Comparison of ENCODE assay signal across 9 cellular contexts in the genomic region with DNA sequence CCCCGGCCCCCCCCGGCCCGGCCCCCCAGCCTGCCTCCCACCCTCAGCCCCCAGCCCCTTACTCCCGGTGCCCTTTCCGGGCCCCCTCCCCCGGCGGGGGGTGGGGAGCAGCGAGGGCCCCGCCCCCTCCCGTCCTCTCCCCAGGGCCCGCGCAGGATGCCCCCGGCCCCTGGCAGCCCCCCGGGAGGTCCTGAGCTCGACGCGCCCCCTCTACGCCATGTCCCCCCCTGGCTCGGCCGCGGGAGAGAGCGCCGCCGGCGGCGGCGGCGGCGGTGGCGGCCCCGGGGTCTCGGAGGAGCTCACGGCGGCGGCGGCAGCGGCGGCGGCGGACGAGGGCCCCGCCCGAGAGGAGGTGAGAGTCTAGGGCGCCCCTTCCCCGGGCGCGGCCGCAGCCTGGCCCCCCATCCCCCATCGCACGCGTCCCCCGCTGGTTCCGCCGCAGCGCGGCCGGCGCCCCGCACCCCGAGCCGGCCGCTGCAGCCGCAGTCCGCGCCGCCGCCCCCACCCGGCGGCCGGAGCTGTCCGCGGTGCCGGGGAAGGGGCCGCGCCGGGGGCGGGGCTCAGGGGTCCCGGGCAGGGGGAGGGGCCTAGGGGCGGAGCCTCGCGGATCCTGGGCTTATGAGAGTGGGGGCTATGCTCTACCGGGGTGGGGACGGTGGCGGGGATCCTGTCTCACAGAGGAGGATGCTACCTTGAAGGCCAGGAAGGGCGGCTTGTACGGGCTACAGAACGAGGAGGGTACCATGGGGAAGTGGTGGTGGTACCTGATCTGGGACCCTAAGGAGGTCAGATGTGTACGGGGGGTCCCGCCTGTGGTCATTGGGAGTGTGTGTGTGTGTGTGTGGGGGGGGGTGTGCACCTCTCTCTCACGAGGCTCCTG. TPM values are rescaled to one million over a fixed set of nuclear protein-coding genes. Genes with fewer than 3 reads are reported as not detected.
DNase-seq lines count a peak whose midpoint lies in the region; ATAC-seq, FAIRE-seq and TF ChIP-seq lines count a peak whose summit lies in the region.
"Had no signal": no experiment of that assay in that cellular context is flagged by ENCODE, and none has a peak within 500 bp of the region (broad histone marks: within the 10 kb centered on the region; RNA-seq: fewer than 3 reads in every experiment).

No MANE protein-coding gene starts in this region.

- H3K27ac Mint-ChIP-seq in T-helper 17 cell: no peak overlapping the region

- ATAC-seq in Right ventricle myocardium superior (ENCODE audit: poor library complexity): no peak
- ATAC-seq in T-helper 17 cell: peak; percentile 13
- no peak for ATAC-seq in upper lobe of left lung (ENCODE audit: low FRiP score in 2 of 2)
- ATAC-seq in HG03280 (IDR thresholded peaks at IDR 0.05; ENCODE audit: unreplicated experiment): no peak

- peaks cover 11% of the 10 kb centered on the region for H3K36me3 Mint-ChIP-seq in T-helper 17 cell (ENCODE audit: low read depth)

- peaks cover 3% of the 10 kb centered on the region for H3K4me1 ChIP-seq in cardiac muscle cell (ENCODE audit: low read depth)
- H3K4me1 ChIP-seq in iPS-18a (ENCODE audit: control insufficient read depth, low read depth, low read length): peaks cover 22% of the 10 kb centered on the region
- peaks cover 8 to 17% (median 15%) of the 10 kb centered on the region in 4 donors for H3K4me1 ChIP-seq in upper lobe of left lung
- H3K4me1 ChIP-seq in adrenal gland (replicated peaks in 1 of 2): peaks cover 0 to 3% of the 10 kb centered on the region in 2 donors

- peaks cover 19% of the 10 kb centered on the region for H3K4me1 Mint-ChIP-seq in T-helper 17 cell

- intact Hi-C loops in Right ventricle myocardium superior (cut with DNase I) (no loop called here), adrenal gland (cut with DNase I) (loop anchor here in 1 of 2 donors (5.0 kb wide), 1 partner anchor 67 kb away; no protein-coding TSS in a partner anchor)

- peak overlapping the region; percentile 52 for H3K4me3 ChIP-seq in cardiac muscle cell
- H3K4me3 ChIP-seq in iPS-18a (ENCODE audit: low read length): peak overlapping the region; percentile 50
- H3K4me3 ChIP-seq in upper lobe of left lung: peak overlapping the region in 3 of 4 donors; percentile 35 to 47 (median 44)
- H3K4me3 ChIP-seq in adrenal gland: peak overlapping the region in 1 of 4 donors; percentile 55

- DNase-seq in cardiac muscle cell (ENCODE audit: low read depth in 1 of 2, low spot score in 1 of 2) (peak in 1 of 2 donors; percentile 80), Right ventricle myocardium superior (no peak), T-helper 17 cell (no peak), upper lobe of left lung (peak in 1 of 2 donors; percentile 83), GM12892 (ENCODE audit: insufficient read length) (no peak), adrenal gland (no peak)

- WGBS in upper lobe of left lung, 2 donors: 2 to 9% methylated on average over 9 to 16 of the region's 90 CpGs
- 2 to 7% (median 4%) methylated on average over 4 to 83 of the region's 90 CpGs for WGBS in adrenal gland, 4 donors

- H3K9me3 ChIP-seq in cardiac muscle cell (ENCODE audit: low read depth) (no peaks in the 10 kb centered on the region), T-helper 17 cell (ENCODE audit: control insufficient read depth, low read length, poor library complexity, severe bottlenecking) (no peaks in the 10 kb centered on the region), iPS-18a (ENCODE audit: control insufficient read depth, low read depth, low read length) (no peaks in the 10 kb centered on the region), upper lobe of left lung (no peaks in the 10 kb centered on the region), adrenal gland (replicated peaks in 1 of 3) (no peaks in the 10 kb centered on the region)

- peak overlapping the region; percentile 81 for H3K4me3 Mint-ChIP-seq in T-helper 17 cell

- H3K36me3 ChIP-seq in cardiac muscle cell (no peaks in the 10 kb centered on the region), iPS-18a (ENCODE audit: control insufficient read depth, low read depth, low read length) (no peaks in the 10 kb centered on the region), upper lobe of left lung (no peaks in the 10 kb centered on the region), adrenal gland (replicated peaks in 1 of 2) (no peaks in the 10 kb centered on the region)

- peaks cover 56% of the 10 kb centered on the region for H3K27me3 Mint-ChIP-seq in T-helper 17 cell

- H3K27me3 ChIP-seq in cardiac muscle cell (peaks cover 33% of the 10 kb centered on the region), iPS-18a (ENCODE audit: control insufficient read depth, insufficient read depth, low read length) (peaks cover 21% of the 10 kb centered on the region), upper lobe of left lung (peaks cover 0 to 36% (median 21%) of the 10 kb centered on the region in 4 donors), adrenal gland (peaks cover 29% of the 10 kb centered on the region)

- H3K27ac ChIP-seq in cardiac muscle cell: no peak overlapping the region
- H3K27ac ChIP-seq in iPS-18a (ENCODE audit: low read length): no peak overlapping the region
- no peak overlapping the region for H3K27ac ChIP-seq in upper lobe of left lung
- no peak overlapping the region for H3K27ac ChIP-seq in adrenal gland

- TF ChIP-seq POLR2A in upper lobe of left lung (IDR thresholded peaks at IDR 0.05) (no peak), GM12892 (IDR thresholded peaks at IDR 0.05; ENCODE audit: low read depth, low read length) (no peak), adrenal gland (IDR thresholded peaks at IDR 0.05) (no peak)

- TF ChIP-seq CTCF in cardiac muscle cell (IDR thresholded peaks at IDR 0.05; ENCODE audit: low read depth, low read length) (no peak), upper lobe of left lung (IDR thresholded peaks at IDR 0.05) (no peak), adrenal gland (IDR thresholded peaks at IDR 0.05) (no peak)

- TF ChIP-seq EP300 in upper lobe of left lung (IDR thresholded peaks at IDR 0.05): no peak

- H3K9ac ChIP-seq in iPS-18a (ENCODE audit: low read length): no peak overlapping the region

- no peak for FAIRE-seq in GM12892 (lab: Jason Lieb, UNC)
- FAIRE-seq: TTC549 had no signal

RNA-seq across cellular contexts. Expression of gene TMEM151B, which starts 0.5 kb away (rescaled TPM):
- 0.21 and 0.39 TPM in 2 replicates for total RNA-seq in cardiac muscle cell
- polyA plus RNA-seq in cardiac muscle cell: 0.29 and 0.77 TPM in 2 replicates
- not detected for total RNA-seq in Right ventricle myocardium superior
- total RNA-seq in T-helper 17 cell: not detected
- not detected for total RNA-seq in upper lobe of left lung
- polyA plus RNA-seq in GM12892 (2012; ENCODE audit: missing spikeins): 0.61 TPM
- 1 to 10 TPM in 2 of 8 donors, under 1 TPM in 4, not detected in 2; 0.07 to 3.3 (median 0.41) TPM for total RNA-seq in adrenal gland
- polyA plus RNA-seq in adrenal gland: 1 to 10 TPM in 2 of 3 donors, under 1 TPM in 1; 0.88 to 3.9 (median 1.2) TPM

RNA-seq across cellular contexts. Expression of gene NFKBIE, which starts 5.4 kb away (rescaled TPM):
- total RNA-seq in cardiac muscle cell (23.8 and 34.2 TPM in 2 replicates), Right ventricle myocardium superior (3.7 TPM), T-helper 17 cell (10 to 100 TPM; 59.2 to 62.8 TPM), upper lobe of left lung (10 to 100 TPM in 5 of 6 donors, 1 to 10 TPM in 1; 7.8 to 27.0 (median 13.6) TPM), adrenal gland (10 to 100 TPM in 5 of 8 donors, 1 to 10 TPM in 3; 4.8 to 31.2 (median 10.5) TPM)
- polyA plus RNA-seq in cardiac muscle cell (8.2 and 12.5 TPM in 2 replicates), adrenal gland (10 to 100 TPM in 2 of 3 donors, 1 to 10 TPM in 1; 5.8 to 17.0 (median 10.5) TPM)
- 60.4 TPM for polyA plus RNA-seq in GM12892 (2012; ENCODE audit: missing spikeins)

RNA-seq across cellular contexts. Expression of gene SLC35B2, which starts 13.4 kb away (rescaled TPM):
- total RNA-seq in cardiac muscle cell: 34.3 and 50.5 TPM in 2 replicates
- polyA plus RNA-seq in cardiac muscle cell: 44.4 and 63.3 TPM in 2 replicates
- total RNA-seq in Right ventricle myocardium superior: 19.4 TPM
- 10 to 100 TPM; 14.7 to 15.2 TPM for total RNA-seq in T-helper 17 cell
- total RNA-seq in upper lobe of left lung: 10 to 100 TPM; 14.6 to 44.8 (median 29.8) TPM
- polyA plus RNA-seq in GM12892 (2012; ENCODE audit: missing spikeins): 38.8 TPM
- 10 to 100 TPM; 48.5 to 79.8 (median 63.5) TPM for total RNA-seq in adrenal gland
- polyA plus RNA-seq in adrenal gland: 10 to 100 TPM; 12.7 to 37.5 (median 19.3) TPM

RNA-seq across cellular contexts. Expression of gene HSP90AB1, which starts 23.9 kb away (rescaled TPM):
- total RNA-seq in cardiac muscle cell (865 and 876 TPM in 2 replicates), Right ventricle myocardium superior (853 TPM), T-helper 17 cell (100 to 1,000 TPM; 454 to 478 TPM), upper lobe of left lung (100 to 1,000 TPM; 175 to 656 (median 471) TPM), adrenal gland (1,000 to 10,000 TPM in 3 of 8 donors, 100 to 1,000 TPM in 5; 692 to 1,293 (median 857) TPM)
- polyA plus RNA-seq in cardiac muscle cell (665 and 702 TPM in 2 replicates), adrenal gland (1,000 to 10,000 TPM in 1 of 3 donors, 100 to 1,000 TPM in 2; 275 to 2,249 (median 420) TPM)
- 974 TPM for polyA plus RNA-seq in GM12892 (2012; ENCODE audit: missing spikeins)

RNA-seq across cellular contexts. Expression of gene AARS2, which starts 42.4 kb away (rescaled TPM):
- total RNA-seq in cardiac muscle cell: 20.9 and 26.7 TPM in 2 replicates
- polyA plus RNA-seq in cardiac muscle cell: 17.3 and 22.9 TPM in 2 replicates
- total RNA-seq in Right ventricle myocardium superior: 10.7 TPM
- total RNA-seq in T-helper 17 cell: 10 to 100 TPM; 13.1 to 14.8 TPM
- total RNA-seq in upper lobe of left lung: 10 to 100 TPM; 11.1 to 23.0 (median 12.0) TPM
- 6.2 TPM for polyA plus RNA-seq in GM12892 (2012; ENCODE audit: missing spikeins)
- 10 to 100 TPM in 4 of 8 donors, 1 to 10 TPM in 4; 7.4 to 15.9 (median 10.2) TPM for total RNA-seq in adrenal gland
- polyA plus RNA-seq in adrenal gland: 10 to 100 TPM in 1 of 3 donors, 1 to 10 TPM in 2; 5.3 to 10.1 (median 6.2) TPM
